In genomic region chr1:23718482-23718881, GRCh38 we compare ENCODE assay signal across 9 cellular contexts.
DNase-seq lines count a peak whose midpoint lies in the region; ATAC-seq and TF ChIP-seq lines count a peak whose summit lies in the region.
"Had no signal": no experiment of that assay in that cellular context is flagged by ENCODE, and none has a peak within 500 bp of the region (broad histone marks: within the 10 kb centered on the region; RNA-seq: fewer than 3 reads in every experiment).

No MANE protein-coding gene starts in this region.

- DNase-seq in NCI-H2196 treated with DMSO at 0.1 percent for 48 hours (lab: John Stamatoyannopoulos, UW; ENCODE audit: unreplicated experiment) (peak; percentile 6), NCI-H2196 (lab: John Stamatoyannopoulos, UW; ENCODE audit: unreplicated experiment) (no peak), NCI-H2227 (lab: John Stamatoyannopoulos, UW; ENCODE audit: unreplicated experiment) (peak; percentile 38), epithelial cell of esophagus (ENCODE audit: low read depth) (peak; percentile 52), NCI-H774 (lab: John Stamatoyannopoulos, UW) (no peak)
- DNase-seq in stimulated activated effector memory CD8-positive, alpha-beta T cell treated with anti-CD3 and anti-CD28 coated beads, Interleukin-12 subunit alpha, Interleukin-12 subunit beta, amount 100 ng/mL, for 72 hours (ENCODE audit: low spot score in 2 of 2): no peak

- H3K36me3 Mint-ChIP-seq in stimulated activated effector memory CD8-positive, alpha-beta T cell treated with anti-CD3 and anti-CD28 coated beads, Interleukin-12 subunit alpha, Interleukin-12 subunit beta, amount 100 ng/mL, for 72 hours: no peaks in the 10 kb centered on the region

- H3K27ac Mint-ChIP-seq in stimulated activated effector memory CD8-positive, alpha-beta T cell treated with anti-CD3 and anti-CD28 coated beads, Interleukin-12 subunit alpha, Interleukin-12 subunit beta, amount 100 ng/mL, for 72 hours: peak overlapping the region; percentile 67

- ATAC-seq in stimulated activated effector memory CD8-positive, alpha-beta T cell treated with anti-CD3 and anti-CD28 coated beads, Interleukin-12 subunit alpha, Interleukin-12 subunit beta, amount 100 ng/mL, for 72 hours: no peak
- ATAC-seq in GM18867 (IDR thresholded peaks at IDR 0.05; ENCODE audit: unreplicated experiment): no peak
- no peak for ATAC-seq in GM21825 (IDR thresholded peaks at IDR 0.05; ENCODE audit: unreplicated experiment)

- peak; percentile 73 for TF ChIP-seq CTCF in epithelial cell of esophagus (IDR thresholded peaks at IDR 0.05; ENCODE audit: insufficient read depth, low read depth, low read length, missing control alignments)

- H3K4me3 Mint-ChIP-seq in stimulated activated effector memory CD8-positive, alpha-beta T cell treated with anti-CD3 and anti-CD28 coated beads, Interleukin-12 subunit alpha, Interleukin-12 subunit beta, amount 100 ng/mL, for 72 hours: no peak overlapping the region

- H3K9me3 Mint-ChIP-seq in stimulated activated effector memory CD8-positive, alpha-beta T cell treated with anti-CD3 and anti-CD28 coated beads, Interleukin-12 subunit alpha, Interleukin-12 subunit beta, amount 100 ng/mL, for 72 hours: no peaks in the 10 kb centered on the region

- H3K4me3 ChIP-seq in epithelial cell of esophagus (ENCODE audit: low read length): no peak overlapping the region
- H3K4me3 ChIP-seq: BLaER1 treated with 17β-estradiol and CSF1 and Interleukin-3, amounts not matched to agents 10 nM and 100 nM had no signal

- peaks cover 36% of the 10 kb centered on the region for H3K4me1 Mint-ChIP-seq in stimulated activated effector memory CD8-positive, alpha-beta T cell treated with anti-CD3 and anti-CD28 coated beads, Interleukin-12 subunit alpha, Interleukin-12 subunit beta, amount 100 ng/mL, for 72 hours

Comparison
In these comparisons a context has a peak if more than half of its experiments do, and no peak if none do; other contexts are left out.
1. DNase-seq: peak in NCI-H2196 treated with DMSO at 0.1 percent for 48 hours (single experiment), NCI-H2227 (single experiment) and epithelial cell of esophagus (single experiment); none in NCI-H2196 (single experiment), stimulated activated effector memory CD8-positive, alpha-beta T cell treated with anti-CD3 and anti-CD28 coated beads, Interleukin-12 subunit alpha, Interleukin-12 subunit beta, amount 100 ng/mL, for 72 hours (0 of 2) and NCI-H774 (single experiment).